ENCODE assay signal across 8 cellular contexts in the genomic region with DNA sequence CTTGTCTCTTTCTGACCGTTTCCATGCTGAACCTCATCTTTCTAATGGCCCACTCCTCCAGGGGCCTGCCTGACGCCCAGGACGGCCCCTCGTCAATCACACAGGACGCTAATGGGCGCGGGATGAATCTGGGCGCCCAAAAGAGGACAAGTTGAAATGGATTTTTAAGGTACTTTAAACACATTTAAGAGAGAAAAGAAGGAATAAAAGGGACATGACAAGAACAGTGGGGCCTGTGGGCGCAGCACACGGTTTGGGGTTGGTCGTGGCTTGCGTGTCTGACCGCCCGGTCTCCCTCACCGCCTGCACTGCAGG. TPM values are rescaled to one million over a fixed set of nuclear protein-coding genes. Genes with fewer than 3 reads are reported as not detected.
DNase-seq lines count a peak whose midpoint lies in the region; ATAC-seq and TF ChIP-seq lines count a peak whose summit lies in the region.

No MANE protein-coding gene starts in this region.

- H3K4me1 ChIP-seq in OCI-LY3 (ENCODE audit: low read length) (peaks cover 19% of the 10 kb centered on the region), psoas muscle (peaks cover 25% of the 10 kb centered on the region)

- intact Hi-C loops in psoas muscle (cut with DNase I) = loop anchor here (2.0 to 10.0 kb wide), 6 partner anchors 39 to 171 kb away; partner anchors contain the start of genes KLHL30 (in 2 of the 2) and RAMP1 (in 2 of the 2)

- 2 to 4% (median 3%) methylated on average over 15 of the region's 15 CpGs for whole genome bisulfite sequencing in psoas muscle, 3 donors

- no peak for DNase-seq in fibroblast of mammary gland (ENCODE audit: low read depth)
- DNase-seq in psoas muscle = no peak
- no peak for DNase-seq in cerebellum (ENCODE audit: low spot score)
- no peak for DNase-seq in COLO668 (lab: John Stamatoyannopoulos, UW; ENCODE audit: unreplicated experiment)

- no peaks in the 10 kb centered on the region for H3K27me3 ChIP-seq in OCI-LY3 (ENCODE audit: low read depth, low read length)
- H3K27me3 ChIP-seq in psoas muscle (ENCODE audit: insufficient read depth in 3 of 3, low read length in 2 of 3) = no peaks in the 10 kb centered on the region

- no peaks in the 10 kb centered on the region for H3K36me3 ChIP-seq in OCI-LY3 (replicated peaks; ENCODE audit: low read depth, low read length)
- no peaks in the 10 kb centered on the region for H3K36me3 ChIP-seq in psoas muscle (ENCODE audit: insufficient read depth in 1 of 2, low read depth in 1 of 2)

- no peak overlapping the region for H3K27ac ChIP-seq in OCI-LY3 (ENCODE audit: low read length)
- H3K27ac ChIP-seq in psoas muscle = peak overlapping the region; percentile 78

- peak overlapping the region; percentile 82 for H3K4me2 ChIP-seq in OCI-LY3 (ENCODE audit: low read length)

- H3K4me3 ChIP-seq in OCI-LY3 (ENCODE audit: low read length) (peak overlapping the region; percentile 98), fibroblast of mammary gland (ENCODE audit: control insufficient read depth, low read depth, low read length) (peak overlapping the region; percentile 72), psoas muscle (peak overlapping the region; percentile 80)

- TF ChIP-seq CTCF in OCI-LY3 (IDR thresholded peaks at IDR 0.05; ENCODE audit: low read depth, low read length) (no peak), fibroblast of mammary gland (conservative IDR thresholded peaks at IDR 0.05; ENCODE audit: control insufficient read depth, insufficient read depth, low read depth, low read length) (no peak), psoas muscle (IDR thresholded peaks at IDR 0.05) (no peak)

- peak; percentile 24 for ATAC-seq in GM19467 (IDR thresholded peaks at IDR 0.05; ENCODE audit: unreplicated experiment)
- ATAC-seq in psoas muscle = peak in 3 of 4 donors; percentile 2 to 29 (median 3)
- ATAC-seq in GM21528 (IDR thresholded peaks at IDR 0.05; ENCODE audit: low FRiP score, unreplicated experiment) = no peak
- ATAC-seq in GM19397 (IDR thresholded peaks at IDR 0.05; ENCODE audit: unreplicated experiment) = no peak

- H2AFZ ChIP-seq in OCI-LY3 (ENCODE audit: low read depth, low read length) = peak overlapping the region; percentile 27; the same call in 1 of the 2 replicates

- no peaks in the 10 kb centered on the region for H3K9me3 ChIP-seq in OCI-LY3 (ENCODE audit: insufficient read depth, low read length)
- H3K9me3 ChIP-seq in psoas muscle = no peaks in the 10 kb centered on the region

- peaks cover 39% of the 10 kb centered on the region for H3K79me2 ChIP-seq in OCI-LY3 (ENCODE audit: low read length)

- peaks cover 11% of the 10 kb centered on the region for H4K20me1 ChIP-seq in OCI-LY3 (ENCODE audit: insufficient read depth, low read length)

- H3K9ac ChIP-seq in OCI-LY3 (ENCODE audit: low read length) = peak overlapping the region; percentile 59

RNA-seq across cellular contexts. Expression of gene UBE2F, which starts 0.6 kb away (rescaled TPM):
- 10 to 100 TPM; 46.0 to 67.5 (median 52.5) TPM for total RNA-seq in psoas muscle
- 100 to 1,000 TPM in 2 of 3 donors, 10 to 100 TPM in 1; 74.2 to 134 (median 101) TPM for polyA plus RNA-seq in psoas muscle
- total RNA-seq in cerebellum = 24.6 TPM

Comparison
In these comparisons a context has a peak if more than half of its experiments do, and no peak if none do; other contexts are left out.
1. ATAC-seq: peak in GM19467 (single experiment) and psoas muscle (3 of 4); none in GM21528 (single experiment) and GM19397 (single experiment).
2. Peak in every context shown above with its lines, with median percentiles within 50 percentile points of each other: H3K4me3 ChIP-seq.